Comparison of ENCODE assay signal across 14 cellular contexts in genomic region chr18:74230922-74231714, GRCh38.
"Had no signal": no experiment of that assay in that cellular context is flagged by ENCODE, and none has a peak within 500 bp of the region (broad histone marks: within the 10 kb centered on the region; RNA-seq: fewer than 3 reads in every experiment).

No MANE protein-coding gene starts in this region.

- DNase-seq: activated naive CD4-positive, alpha-beta T cell; anterior cingulate cortex; effector memory CD4-positive, alpha-beta T cell; head of caudate nucleus; immature natural killer cell; mesenchymal stem cell; natural killer cell; retina; stimulated activated CD4-positive, alpha-beta T cell treated with anti-CD3 and anti-CD28 coated beads, Interleukin-15, amount 100 ng/mL, for 24 hours; stimulated activated CD4-positive, alpha-beta T cell treated with anti-CD3 and anti-CD28 coated beads, Interleukin-4, amount 100 ng/mL, for 24 hours; stimulated activated naive CD4-positive, alpha-beta T cell had no signal

- H3K36me3 ChIP-seq: neutrophil had no signal

- H3K9me3 ChIP-seq: neutrophil had no signal

- H3K27me3 ChIP-seq: neutrophil had no signal

- ATAC-seq: activated CD4-positive, CD25-positive, alpha-beta regulatory T cell treated with anti-CD3 and anti-CD28 coated beads, Interleukin-2, amount 50 U/mL, for 24 hours; natural killer cell had no signal

- H3K27ac ChIP-seq: neutrophil had no signal

- FAIRE-seq: frontal cortex had no signal
